Comparison of ENCODE assay signal across 8 cellular contexts in the genomic region with DNA sequence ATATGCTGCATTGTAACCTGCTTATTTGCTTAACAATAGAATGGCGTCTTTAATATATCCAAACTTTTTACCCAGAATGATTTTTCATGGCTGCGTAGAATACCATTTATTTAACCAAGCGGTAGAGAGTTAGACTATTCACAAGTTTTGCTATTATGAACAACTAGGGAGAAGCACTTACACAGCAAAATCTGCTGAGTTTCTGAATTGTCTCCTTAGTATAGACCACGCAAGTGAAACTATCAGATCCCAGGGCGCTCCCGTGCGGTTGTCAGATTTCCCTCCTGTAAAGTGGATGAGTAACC. TPM values are rescaled to one million over a fixed set of nuclear protein-coding genes. Genes with fewer than 3 reads are reported as not detected.
DNase-seq lines count a peak whose midpoint lies in the region; ATAC-seq and TF ChIP-seq lines count a peak whose summit lies in the region.

No MANE protein-coding gene starts in this region.

- no peaks in the 10 kb centered on the region for H3K9me2 ChIP-seq in OCI-LY7 (ENCODE audit: insufficient read depth, low read length)

- H3K27me3 ChIP-seq in endocrine pancreas (ENCODE audit: control insufficient read depth, insufficient read depth, low read length) (no peaks in the 10 kb centered on the region), trophoblast cell (ENCODE audit: insufficient read depth, low read length) (no peaks in the 10 kb centered on the region)

- CTCF ChIA-PET in OCI-LY7 (lab: Charles Lee; ENCODE audit: unreplicated experiment), result no interaction called here

- H2BK120ac ChIP-seq in trophoblast cell (ENCODE audit: insufficient read depth, low read length, poor library complexity), result no peak overlapping the region

- H4K91ac ChIP-seq in trophoblast cell (ENCODE audit: low read depth, low read length), result no peak overlapping the region

- H3K9me3 ChIP-seq in OCI-LY7 (ENCODE audit: low read length) (no peaks in the 10 kb centered on the region), endocrine pancreas (ENCODE audit: control insufficient read depth, low read length) (no peaks in the 10 kb centered on the region), trophoblast cell (ENCODE audit: insufficient read depth, low read depth, low read length) (peaks cover 3% of the 10 kb centered on the region)

- no peak overlapping the region for H3K4ac ChIP-seq in trophoblast cell (ENCODE audit: low read depth, low read length)

- H3K14ac ChIP-seq in trophoblast cell (ENCODE audit: low read length), result no peak overlapping the region

- H3K23ac ChIP-seq in trophoblast cell (ENCODE audit: low read length), result no peak overlapping the region

- H2AK5ac ChIP-seq in trophoblast cell (ENCODE audit: low read length), result no peak overlapping the region

- no peaks in the 10 kb centered on the region for H3K36me3 ChIP-seq in OCI-LY7 (ENCODE audit: insufficient read depth, low read length)
- no peaks in the 10 kb centered on the region for H3K36me3 ChIP-seq in endocrine pancreas (ENCODE audit: control insufficient read depth, insufficient read depth, low read length)
- no peaks in the 10 kb centered on the region for H3K36me3 ChIP-seq in trophoblast cell (ENCODE audit: control insufficient read depth in 1 of 2, insufficient read depth in 2 of 2, low read length in 2 of 2)

- H3K79me2 ChIP-seq in OCI-LY7 (ENCODE audit: insufficient read depth, low read depth, low read length), result no peaks in the 10 kb centered on the region
- H3K79me2 ChIP-seq in trophoblast cell (ENCODE audit: control insufficient read depth, insufficient read depth, low read length, poor library complexity), result no peaks in the 10 kb centered on the region

- H3K9ac ChIP-seq in endocrine pancreas (ENCODE audit: control insufficient read depth, insufficient read depth, low read length), result no peak overlapping the region
- no peak overlapping the region for H3K9ac ChIP-seq in trophoblast cell (ENCODE audit: low read length)

- H2AFZ ChIP-seq in OCI-LY7 (ENCODE audit: low read length) (peak overlapping the region; percentile 80; the same call in 1 of the 2 replicates), trophoblast cell (ENCODE audit: insufficient read depth, low read length, poor library complexity) (no peak overlapping the region)

- BruUV-seq in OCI-LY7 (replicated peaks; lab: Mats Ljungman, UMichigan), result no TSS peak

- H3K4me3 ChIP-seq in OCI-LY7 (ENCODE audit: low read depth, low read length, poor library complexity, severe bottlenecking) (peak overlapping the region; percentile 53), endocrine pancreas (ENCODE audit: control insufficient read depth, insufficient read depth, low read length) (peak overlapping the region; percentile 63), trophoblast cell (ENCODE audit: low read depth, low read length) (peak overlapping the region; percentile 23)

- WGBS in trophoblast cell (ENCODE audit: extremely low coverage, insufficient coverage, insufficient read length), result no CpG with 5 or more reads among the region's 7 CpGs

- intact Hi-C loops in OCI-LY7 (cut with micrococcal nuclease; ENCODE audit: unreplicated experiment), result loop anchor here (5.0 kb wide), 1 partner anchor 286 kb away; no protein-coding TSS in a partner anchor

- H2BK5ac ChIP-seq in trophoblast cell (ENCODE audit: low read depth, low read length, poor library complexity), result no peak overlapping the region

- no peak overlapping the region for H2BK12ac ChIP-seq in trophoblast cell (ENCODE audit: low read length)

- ATAC-seq in HG02852 (IDR thresholded peaks at IDR 0.05; ENCODE audit: unreplicated experiment), result no peak

- H3K18ac ChIP-seq in trophoblast cell (ENCODE audit: low read length), result no peak overlapping the region

- H4K12ac ChIP-seq in trophoblast cell (ENCODE audit: low read depth, low read length), result no peak overlapping the region

- H3K4me1 ChIP-seq in OCI-LY7 (ENCODE audit: insufficient read depth, low read length, poor library complexity, severe bottlenecking) (peaks cover 10% of the 10 kb centered on the region), endocrine pancreas (ENCODE audit: control insufficient read depth, insufficient read depth, low read length) (no peaks in the 10 kb centered on the region), trophoblast cell (ENCODE audit: control insufficient read depth in 1 of 2, insufficient read depth in 2 of 2, low read length in 2 of 2) (peaks cover 3 to 4% of the 10 kb centered on the region in 2 experiments)

- peak overlapping the region; percentile 64 for H3K4me2 ChIP-seq in OCI-LY7 (ENCODE audit: low read length)
- H3K4me2 ChIP-seq in trophoblast cell (ENCODE audit: low read length), result peak overlapping the region; percentile 76

- no peaks in the 10 kb centered on the region for H4K20me1 ChIP-seq in OCI-LY7 (ENCODE audit: insufficient read depth, low read length)

- no peak for TF ChIP-seq CTCF in OCI-LY7 (conservative IDR thresholded peaks at IDR 0.05; ENCODE audit: low read length)

- no peak overlapping the region for H4K8ac ChIP-seq in trophoblast cell (ENCODE audit: low read depth, low read length)

- H3K27ac ChIP-seq in OCI-LY7 (ENCODE audit: low read depth, low read length, poor library complexity, severe bottlenecking) (no peak overlapping the region), trophoblast cell (ENCODE audit: low read depth, low read length) (no peak overlapping the region)

- POLR2A ChIA-PET in OCI-LY7 (lab: Charles Lee), result no interaction called here

- DNase-seq in EL, result peak; percentile 47
- no peak for DNase-seq in OCI-LY7 (ENCODE audit: low spot score)
- no peak for DNase-seq in trophoblast cell
- DNase-seq in NCI-H2227 treated with DMSO at 0.1 percent for 48 hours (lab: John Stamatoyannopoulos, UW), result no peak
- DNase-seq in kidney glomerular epithelial cell (lab: John Stamatoyannopoulos, UW), result no peak
- no peak for DNase-seq in stimulated activated naive CD4-positive, alpha-beta T cell (lab: John Stamatoyannopoulos, UW)

- H3K79me1 ChIP-seq in trophoblast cell (ENCODE audit: low read length), result no peaks in the 10 kb centered on the region

RNA-seq across cellular contexts. Expression of gene ADPGK, which starts 12.6 kb away (rescaled TPM):
- total RNA-seq in OCI-LY7 (2014; rRNA removed; shearing (Covaris generic)), result 86.8 and 112 TPM in 2 replicates
- total RNA-seq in OCI-LY7 (2022), result 70.7 and 74.9 TPM in 2 replicates
- polyA plus RNA-seq in trophoblast cell (2013), result 33.3 and 34.1 TPM in 2 replicates
